24 cellular contexts compared by ENCODE assay signal in the genomic region with DNA sequence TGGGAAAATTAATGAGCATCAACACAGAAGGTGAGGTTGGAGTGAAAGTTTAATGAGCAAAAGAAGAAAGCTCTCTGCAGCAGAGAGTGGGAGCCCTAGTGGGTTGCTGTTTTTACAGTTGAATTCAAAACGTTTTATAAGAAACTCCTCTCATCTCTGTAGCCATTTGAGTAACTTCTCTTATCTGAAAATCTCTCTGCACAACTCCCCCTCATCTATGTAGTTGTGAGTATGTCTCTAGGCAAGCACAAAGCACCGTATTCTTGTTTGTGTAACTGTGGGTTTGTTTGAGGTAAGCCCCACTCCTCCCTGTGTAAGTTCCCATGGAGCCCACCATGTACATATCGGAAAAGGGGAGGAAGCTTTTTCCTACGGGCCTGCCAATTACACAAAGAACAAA. TPM values are rescaled to one million over a fixed set of nuclear protein-coding genes. Genes with fewer than 3 reads are reported as not detected.
"Had no signal": no experiment of that assay in that cellular context is flagged by ENCODE, and none has a peak within 500 bp of the region (broad histone marks: within the 10 kb centered on the region; RNA-seq: fewer than 3 reads in every experiment).

No MANE protein-coding gene starts in this region.

- H3K27ac Mint-ChIP-seq: activated CD4-positive, alpha-beta T cell treated with anti-CD3 and anti-CD28 coated beads, Interleukin-2, amount 10 ng/mL, durations not matched to agents 24 days and 14 days; naive B cell; stimulated activated naive CD8-positive, alpha-beta T cell treated with anti-CD3 and anti-CD28 coated beads, Interleukin-15, Interleukin-2, amounts not matched to agents 100 ng/mL and 50 ng/mL, for 24 hours had no signal

- ATAC-seq: esophagus mucosa, gastrocnemius medialis, heart left ventricle, mucosa of descending colon, psoas muscle, right cardiac atrium had no signal

- H3K27me3 Mint-ChIP-seq: activated CD4-positive, alpha-beta T cell treated with anti-CD3 and anti-CD28 coated beads, Interleukin-2, amount 10 ng/mL, durations not matched to agents 24 days and 14 days; stimulated activated naive CD8-positive, alpha-beta T cell treated with anti-CD3 and anti-CD28 coated beads, Interleukin-15, Interleukin-2, amounts not matched to agents 100 ng/mL and 50 ng/mL, for 24 hours had no signal

- H3K27me3 ChIP-seq: adrenal gland, gastrocnemius medialis, heart left ventricle, suprapubic skin had no signal

- H3K27ac ChIP-seq: adrenal gland, gastrocnemius medialis, heart left ventricle, psoas muscle, suprapubic skin had no signal

- H3K36me3 ChIP-seq: adrenal gland, gastrocnemius medialis, heart left ventricle, suprapubic skin had no signal

- H3K9me3 ChIP-seq: adrenal gland, gastrocnemius medialis, heart left ventricle, mucosa of descending colon, psoas muscle, suprapubic skin had no signal

- H3K4me1 ChIP-seq: adrenal gland, gastrocnemius medialis, heart left ventricle, psoas muscle, suprapubic skin had no signal

- DNase-seq: activated CD4-positive, alpha-beta T cell treated with anti-CD3 and anti-CD28 coated beads, Interleukin-2, amount 10 ng/mL, durations not matched to agents 24 days and 14 days; activated CD8-positive, alpha-beta memory T cell treated with anti-CD3 and anti-CD28 coated beads, Interleukin-2, amount 50 U/mL, for 4 hours; activated effector memory CD4-positive, alpha-beta T cell treated with anti-CD3 and anti-CD28 coated beads, Interleukin-2, amount 50 U/mL, for 16 hours; activated naive CD4-positive, alpha-beta T cell treated with anti-CD3 and anti-CD28 coated beads, Interleukin-2, amount 50 U/mL, for 16 hours; activated T-cell treated with anti-CD3 and anti-CD28 coated beads, Interleukin-2, amount 50 U/mL, for 48 hours; adrenal gland; cerebellar nuclear complex; cortex of kidney; gastrocnemius medialis; heart left ventricle; mesenchymal stem cell; mucosa of descending colon; naive B cell; psoas muscle; right cardiac atrium; trophoblast cell had no signal

- H3K4me3 ChIP-seq: adrenal gland, gastrocnemius medialis, heart left ventricle, mucosa of descending colon, psoas muscle, suprapubic skin had no signal

- H3K4me1 Mint-ChIP-seq: activated CD4-positive, alpha-beta T cell treated with anti-CD3 and anti-CD28 coated beads, Interleukin-2, amount 10 ng/mL, durations not matched to agents 24 days and 14 days; naive B cell had no signal

- H3K4me3 Mint-ChIP-seq: activated CD4-positive, alpha-beta T cell treated with anti-CD3 and anti-CD28 coated beads, Interleukin-2, amount 10 ng/mL, durations not matched to agents 24 days and 14 days; naive B cell; stimulated activated naive CD8-positive, alpha-beta T cell treated with anti-CD3 and anti-CD28 coated beads, Interleukin-15, Interleukin-2, amounts not matched to agents 100 ng/mL and 50 ng/mL, for 24 hours had no signal

- H3K36me3 Mint-ChIP-seq: naive B cell had no signal

- H3K9me3 Mint-ChIP-seq: activated CD4-positive, alpha-beta T cell treated with anti-CD3 and anti-CD28 coated beads, Interleukin-2, amount 10 ng/mL, durations not matched to agents 24 days and 14 days; stimulated activated naive CD8-positive, alpha-beta T cell treated with anti-CD3 and anti-CD28 coated beads, Interleukin-15, Interleukin-2, amounts not matched to agents 100 ng/mL and 50 ng/mL, for 24 hours had no signal

RNA-seq across cellular contexts. Expression of a gene that starts 56.5 kb away (rescaled TPM):
- total RNA-seq: activated CD4-positive, alpha-beta T cell treated with anti-CD3 and anti-CD28 coated beads, Interleukin-2, amount 10 ng/mL, durations not matched to agents 24 days and 14 days; adrenal gland; astrocyte; bronchial epithelial cell; esophagus mucosa; gastrocnemius medialis; heart left ventricle; lower leg skin; mucosa of descending colon; osteocyte; psoas muscle; right cardiac atrium; skeletal muscle tissue; suprapubic skin had no signal
- polyA plus RNA-seq: heart left ventricle, psoas muscle, right cardiac atrium had no signal
